Comparison of ENCODE assay signal across 8 cellular contexts in genomic region chr12:65279387-65280112, GRCh38. TPM values are rescaled to one million over a fixed set of nuclear protein-coding genes. Genes with fewer than 3 reads are reported as not detected.
DNase-seq lines count a peak whose midpoint lies in the region; ATAC-seq, FAIRE-seq and TF ChIP-seq lines count a peak whose summit lies in the region.

No MANE protein-coding gene starts in this region.

- TF ChIP-seq POLR2A in GM12892 (IDR thresholded peaks at IDR 0.05; ENCODE audit: low read depth, low read length) = no peak

- in situ Hi-C loops in HAP-1 (cut with MboI; ENCODE audit: low sequenced_read_pairs) = no loop called here

- POLR2A ChIA-PET in AG04450 (lab: Yijun Ruan, JAX) = no interaction called here
- POLR2A ChIA-PET in activated naive CD8-positive, alpha-beta T cell treated with anti-CD3 and anti-CD28 coated beads, Interleukin-2, amount 10 ng/mL, durations not matched to agents 7 days and 5 days (lab: Charles Lee) = no interaction called here

- H3K4me3 ChIP-seq in AG04450 (ENCODE audit: low read depth, low read length) (peak overlapping the region; percentile 82), HAP-1 (peak overlapping the region; percentile 69)

- peaks cover 4% of the 10 kb centered on the region; the same call in 1 of the 2 replicates for H3K9me3 ChIP-seq in AG04450 (ENCODE audit: control insufficient read depth, insufficient read depth, low read length)
- no peaks in the 10 kb centered on the region for H3K9me3 ChIP-seq in HAP-1

- FAIRE-seq in GM12892 (lab: Jason Lieb, UNC) = no peak

- H3K4me3 Mint-ChIP-seq in activated naive CD8-positive, alpha-beta T cell treated with anti-CD3 and anti-CD28 coated beads, Interleukin-2, amount 10 ng/mL, durations not matched to agents 7 days and 5 days = peak overlapping the region; percentile 69
- peak overlapping the region; percentile 85 for H3K4me3 Mint-ChIP-seq in type B pancreatic cell

- peaks cover 65% of the 10 kb centered on the region for H3K27me3 Mint-ChIP-seq in activated naive CD8-positive, alpha-beta T cell treated with anti-CD3 and anti-CD28 coated beads, Interleukin-2, amount 10 ng/mL, durations not matched to agents 7 days and 5 days
- H3K27me3 Mint-ChIP-seq in type B pancreatic cell = peaks cover 41% of the 10 kb centered on the region

- TF ChIP-seq CTCF in AG04450 (IDR thresholded peaks at IDR 0.05; ENCODE audit: low read depth, low read length) (no peak), type B pancreatic cell (conservative IDR thresholded peaks at IDR 0.05) (no peak), omental fat pad (IDR thresholded peaks at IDR 0.05) (no peak)

- H3K36me3 ChIP-seq in HAP-1 (replicated peaks) = no peaks in the 10 kb centered on the region

- no peaks in the 10 kb centered on the region for H3K36me3 Mint-ChIP-seq in activated naive CD8-positive, alpha-beta T cell treated with anti-CD3 and anti-CD28 coated beads, Interleukin-2, amount 10 ng/mL, durations not matched to agents 7 days and 5 days
- H3K36me3 Mint-ChIP-seq in type B pancreatic cell = no peaks in the 10 kb centered on the region

- no peaks in the 10 kb centered on the region for H3K9me3 Mint-ChIP-seq in activated naive CD8-positive, alpha-beta T cell treated with anti-CD3 and anti-CD28 coated beads, Interleukin-2, amount 10 ng/mL, durations not matched to agents 7 days and 5 days
- H3K9me3 Mint-ChIP-seq in type B pancreatic cell = no peaks in the 10 kb centered on the region

- H3K27ac ChIP-seq in AG04450 (ENCODE audit: low read depth, low read length) = no peak overlapping the region

- no peaks in the 10 kb centered on the region for H3K4me1 ChIP-seq in HAP-1

- H3K27me3 ChIP-seq in AG04450 (ENCODE audit: control insufficient read depth, insufficient read depth, low read length) (no peaks in the 10 kb centered on the region), HAP-1 (ENCODE audit: low read depth) (no peaks in the 10 kb centered on the region)

- H3K27ac Mint-ChIP-seq in activated naive CD8-positive, alpha-beta T cell treated with anti-CD3 and anti-CD28 coated beads, Interleukin-2, amount 10 ng/mL, durations not matched to agents 7 days and 5 days = no peak overlapping the region
- peak overlapping the region; percentile 8 for H3K27ac Mint-ChIP-seq in type B pancreatic cell

- ATAC-seq in activated naive CD8-positive, alpha-beta T cell treated with anti-CD3 and anti-CD28 coated beads, Interleukin-2, amount 10 ng/mL, durations not matched to agents 7 days and 5 days (ENCODE audit: low read depth) = no peak
- no peak for ATAC-seq in omental fat pad (ENCODE audit: low FRiP score)

- CTCF ChIA-PET in AG04450 (lab: Charles Lee) = no interaction called here

- H3K4me1 Mint-ChIP-seq in activated naive CD8-positive, alpha-beta T cell treated with anti-CD3 and anti-CD28 coated beads, Interleukin-2, amount 10 ng/mL, durations not matched to agents 7 days and 5 days = peaks cover 1% of the 10 kb centered on the region
- H3K4me1 Mint-ChIP-seq in type B pancreatic cell (ENCODE audit: unreplicated experiment) = peaks cover 10% of the 10 kb centered on the region

- DNase-seq in AG04450 (ENCODE audit: low read depth, low spot score) (no peak), HAP-1 (ENCODE audit: low spot score in 2 of 2) (no peak), kidney glomerular epithelial cell (lab: John Stamatoyannopoulos, UW) (peak; percentile 16), type B pancreatic cell (ENCODE audit: extremely low spot score, unreplicated experiment) (no peak), GM12892 (ENCODE audit: insufficient read length) (no peak), omental fat pad (ENCODE audit: low spot score) (no peak), NCI-H510A treated with DMSO at 0.1 percent for 48 hours (lab: John Stamatoyannopoulos, UW) (no peak)
- DNase-seq in activated naive CD8-positive, alpha-beta T cell treated with anti-CD3 and anti-CD28 coated beads, Interleukin-2, amount 10 ng/mL, durations not matched to agents 7 days and 5 days = no peak

RNA-seq across cellular contexts. Expression of gene MSRB3, which starts 1.1 kb away (rescaled TPM):
- polyA plus RNA-seq in AG04450 (2011; rRNA removed) = 60.9 and 75.6 TPM in 2 replicates
- polyA minus RNA-seq in AG04450 (2011; rRNA and poly(A)+ RNA removed) = 76.5 and 78.1 TPM in 2 replicates
- total RNA-seq in activated naive CD8-positive, alpha-beta T cell treated with anti-CD3 and anti-CD28 coated beads, Interleukin-2, amount 10 ng/mL, durations not matched to agents 7 days and 5 days = not detected
- total RNA-seq in type B pancreatic cell (ENCODE audit: low replicate concordance) (2.2 and 12.8 TPM in 2 replicates), omental fat pad (10 to 100 TPM; 36.8 to 49.7 (median 44.8) TPM)
- 0.45 TPM for polyA plus RNA-seq in GM12892 (2012; ENCODE audit: missing spikeins)
